ENCODE assay signal across 21 cellular contexts in the genomic region with DNA sequence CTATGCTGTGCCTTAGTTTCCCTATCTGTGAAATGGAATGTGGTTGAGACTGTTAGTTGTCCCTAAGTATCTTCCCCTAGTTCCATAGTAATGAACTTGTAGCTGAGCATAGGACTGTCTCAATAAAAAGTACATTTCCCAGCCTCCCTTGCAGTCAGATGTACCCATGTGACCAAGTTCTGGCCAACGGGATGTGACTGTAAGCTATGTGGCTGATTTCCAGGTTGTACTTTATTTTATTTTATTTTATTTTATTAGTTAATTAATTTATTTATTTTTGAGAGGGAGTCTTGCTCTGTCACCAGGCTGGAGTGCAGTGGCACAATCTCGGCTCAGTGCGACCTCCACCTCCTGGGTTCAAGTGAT.
"Had no signal": no experiment of that assay in that cellular context is flagged by ENCODE, and none has a peak within 500 bp of the region (broad histone marks: within the 10 kb centered on the region; RNA-seq: fewer than 3 reads in every experiment).

No MANE protein-coding gene starts in this region.

- FAIRE-seq: colon, kidney, pancreas had no signal

- H3K27ac ChIP-seq: neutrophil had no signal

- ATAC-seq: mucosa of descending colon; stimulated activated effector memory CD8-positive, alpha-beta T cell treated with anti-CD3 and anti-CD28 coated beads, Interleukin-12 subunit alpha, Interleukin-12 subunit beta, amount 100 ng/mL, for 72 hours had no signal

- H3K4me2 ChIP-seq: smooth muscle cell had no signal

- H3K36me3 ChIP-seq: esophagus muscularis mucosa, neutrophil, pancreas, stomach, thyroid gland, vagina had no signal

- H3K9me3 ChIP-seq: esophagus muscularis mucosa, mucosa of descending colon, neutrophil, pancreas, stomach, thyroid gland, vagina had no signal

- H3K27me3 ChIP-seq: esophagus muscularis mucosa, pancreas, stomach, thyroid gland, vagina had no signal

- DNase-seq: effector CD8-positive, alpha-beta T cell; foreskin melanocyte; hypothalamus; kidney; mucosa of descending colon; naive B cell; stimulated activated CD4-positive, alpha-beta T cell treated with anti-CD3 and anti-CD28 coated beads, Interleukin-12 subunit alpha, Interleukin-12 subunit beta, amount 100 ng/mL, for 4 hours; stimulated activated CD4-positive, alpha-beta T cell treated with anti-CD3 and anti-CD28 coated beads, Interleukin-1b, Interleukin-23, amount 100 ng/mL, for 48 hours; stimulated activated CD4-positive, alpha-beta T cell treated with anti-CD3 and anti-CD28 coated beads, Interleukin-4, amount 100 ng/mL, for 24 hours; stimulated activated naive CD4-positive, alpha-beta T cell treated with Interleukin-2 at 50 U/mL for 16 hours; trophoblast cell had no signal

- H3K4me3 ChIP-seq: esophagus muscularis mucosa, lung, mucosa of descending colon, pancreas, smooth muscle cell, stomach, thyroid gland, vagina had no signal
